ENCODE assay signal across 8 cellular contexts in genomic region chr2:10909050-10909995, GRCh38. TPM values are rescaled to one million over a fixed set of nuclear protein-coding genes. Genes with fewer than 3 reads are reported as not detected.
DNase-seq lines count a peak whose midpoint lies in the region; ATAC-seq and TF ChIP-seq lines count a peak whose summit lies in the region.

No MANE protein-coding gene starts in this region.

- no peaks in the 10 kb centered on the region for H3K36me3 ChIP-seq in transverse colon

- no peaks in the 10 kb centered on the region for H3K9me3 Mint-ChIP-seq in endothelial cell (ENCODE audit: unreplicated experiment)

- no peak for ATAC-seq in left ventricle myocardium superior

- in situ Hi-C loops in transverse colon (cut with MboI; ENCODE audit: low pct_ligation_motif_present in 1 of 4, low pct_unique_long_range_greater_than_20kb in 1 of 4, low sequenced_read_pairs in 3 of 4) = loop anchor here in 1 of 4 donors (10.0 kb wide), 1 partner anchor 75 kb away; no protein-coding TSS in a partner anchor

- H3K27ac ChIP-seq in transverse colon (no peak overlapping the region), coronary artery (no peak overlapping the region)

- no peak for TF ChIP-seq POLR2A in transverse colon (IDR thresholded peaks at IDR 0.05)

- peaks cover 10% of the 10 kb centered on the region for H3K36me3 Mint-ChIP-seq in endothelial cell (ENCODE audit: low read depth, unreplicated experiment)

- 70 to 75% methylated on average over 7 to 15 of the region's 15 CpGs for WGBS in transverse colon (ENCODE audit: low coverage in 1 of 2), 2 donors

- H3K4me3 ChIP-seq in transverse colon = no peak overlapping the region
- H3K4me3 ChIP-seq in coronary artery = no peak overlapping the region

- DNase-seq in cardiac septum (ENCODE audit: low spot score) (peak; percentile 71), left ventricle myocardium superior (no peak), NCI-H345 (lab: John Stamatoyannopoulos, UW) (peak; percentile 60), endothelial cell (ENCODE audit: low spot score) (peak; percentile 70), transverse colon (no peak), HPDE6-E6E7 (ENCODE audit: extremely low spot score) (no peak), coronary artery (ENCODE audit: low spot score) (no peak), NCI-H1092 treated with DMSO at 0.1 percent for 48 hours (lab: John Stamatoyannopoulos, UW) (no peak)

- H3K27ac Mint-ChIP-seq in endothelial cell (ENCODE audit: unreplicated experiment) = no peak overlapping the region

- intact Hi-C loops in cardiac septum (cut with DNase I) (no loop called here), left ventricle myocardium superior (cut with micrococcal nuclease) (no loop called here), transverse colon (cut with DNase I; ENCODE audit: low total_unique reads) (no loop called here)

- peaks cover 22% of the 10 kb centered on the region for H3K4me1 Mint-ChIP-seq in endothelial cell (ENCODE audit: unreplicated experiment)

- TF ChIP-seq CTCF in endothelial cell (IDR thresholded peaks at IDR 0.05; ENCODE audit: unreplicated experiment) (peak; percentile 76), transverse colon (IDR thresholded peaks at IDR 0.05) (peak in 3 of 5 experiments; percentile 19 to 27 (median 20)), coronary artery (IDR thresholded peaks at IDR 0.05) (no peak)

- H3K9me3 ChIP-seq in transverse colon = no peaks in the 10 kb centered on the region

- H3K4me3 Mint-ChIP-seq in endothelial cell (ENCODE audit: unreplicated experiment) = no peak overlapping the region

- H3K27me3 ChIP-seq in transverse colon = peaks cover 39% of the 10 kb centered on the region

- peaks cover 0 to 10% (median 7%) of the 10 kb centered on the region in 4 donors for H3K4me1 ChIP-seq in transverse colon

- H3K27me3 Mint-ChIP-seq in endothelial cell (ENCODE audit: unreplicated experiment) = peaks cover 20% of the 10 kb centered on the region

- TF ChIP-seq EP300 in transverse colon (IDR thresholded peaks at IDR 0.05; ENCODE audit: low read depth) = no peak

RNA-seq across cellular contexts. Expression of gene KCNF1, which starts 2.4 kb away (rescaled TPM):
- 0.27 TPM for total RNA-seq in cardiac septum
- total RNA-seq in left ventricle myocardium superior = 0.17 TPM
- 8.4 TPM for total RNA-seq in endothelial cell (ENCODE audit: unreplicated experiment)
- total RNA-seq in transverse colon = under 1 TPM in 1 of 4 donors, not detected in 3; 0.27 TPM

Comparison
In these comparisons a context has a peak if more than half of its experiments do, and no peak if none do; other contexts are left out.
1. DNase-seq: peak in cardiac septum (single experiment), NCI-H345 (single experiment) and endothelial cell (single experiment); none in left ventricle myocardium superior (single experiment), transverse colon (single experiment), HPDE6-E6E7 (single experiment), coronary artery (single experiment) and NCI-H1092 treated with DMSO at 0.1 percent for 48 hours (single experiment).